Comparison of ENCODE assay signal across 24 cellular contexts in the genomic region with DNA sequence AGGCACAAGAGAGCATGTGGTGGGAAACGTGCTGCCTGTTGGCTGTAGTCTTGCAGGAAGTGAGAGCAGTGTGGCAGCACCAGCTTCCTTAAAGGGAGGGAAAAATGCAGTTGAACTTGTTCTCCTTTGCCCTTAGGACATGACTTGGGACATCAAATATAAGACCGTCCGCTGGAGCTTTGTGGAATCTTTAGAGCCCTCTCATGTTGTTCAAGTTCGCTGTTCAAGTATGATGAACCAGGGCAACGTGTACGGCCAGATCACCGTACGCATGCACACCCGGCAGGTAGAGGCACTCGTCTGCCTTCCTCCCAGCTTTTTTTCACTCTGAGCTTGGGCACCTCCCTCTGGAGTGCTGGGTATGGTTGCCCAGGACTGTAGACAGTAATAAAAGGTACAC. TPM values are rescaled to one million over a fixed set of nuclear protein-coding genes. Genes with fewer than 3 reads are reported as not detected.
DNase-seq lines count a peak whose midpoint lies in the region; ATAC-seq and TF ChIP-seq lines count a peak whose summit lies in the region.
"Had no signal": no experiment of that assay in that cellular context is flagged by ENCODE, and none has a peak within 500 bp of the region (broad histone marks: within the 10 kb centered on the region; RNA-seq: fewer than 3 reads in every experiment).

No MANE protein-coding gene starts in this region.

- H3K36me3 Mint-ChIP-seq in dendritic cell treated with granulocyte-macrophage colony-stimulating factor and Interleukin-4, amounts not matched to agents 40 ng/mL and 50 ng/mL, for 4 days (ENCODE audit: low read depth), result peaks cover 70% of the 10 kb centered on the region

- H3K9me3 Mint-ChIP-seq in dendritic cell treated with granulocyte-macrophage colony-stimulating factor and Interleukin-4, amounts not matched to agents 40 ng/mL and 50 ng/mL, for 4 days, result no peaks in the 10 kb centered on the region
- H3K9me3 Mint-ChIP-seq: endodermal cell had no signal

- DNase-seq in Ammon's horn (ENCODE audit: low spot score), result peak; percentile 5
- DNase-seq in NB4 (ENCODE audit: low read depth), result peak; percentile 8
- peak; percentile 79 for DNase-seq in lung (ENCODE audit: low spot score)
- no peak for DNase-seq in activated naive CD4-positive, alpha-beta T cell treated with anti-CD3 and anti-CD28 coated beads, Interleukin-2, amount 50 U/mL, for 16 hours
- no peak for DNase-seq in omental fat pad (ENCODE audit: low spot score)
- DNase-seq in NCI-H69 (lab: John Stamatoyannopoulos, UW), result no peak
- no peak for DNase-seq in COR-L47 (lab: John Stamatoyannopoulos, UW)
- DNase-seq: activated CD4-positive, alpha-beta T cell treated with anti-CD3 and anti-CD28 coated beads for 4 hours; activated gamma-delta T cell; amygdala; CD4-positive, alpha-beta memory T cell; endodermal cell; left colon; NCI-H1105 treated with DMSO at 0.1 percent for 48 hours; NCI-H2171; NCI-H774; SK-N-SH; stimulated activated naive CD4-positive, alpha-beta T cell; T1000; transverse colon had no signal

- peaks cover 0 to 5% of the 10 kb centered on the region in 2 donors for H3K4me1 ChIP-seq in lung (ENCODE audit: control insufficient read depth in 2 of 2, insufficient read depth in 2 of 2, low read length in 2 of 2)
- H3K4me1 ChIP-seq: right lobe of liver, transverse colon had no signal

- no peak overlapping the region for H3K4me3 ChIP-seq in NB4 (ENCODE audit: low read depth, low read length)
- H3K4me3 ChIP-seq in lung, result no peak overlapping the region
- H3K4me3 ChIP-seq: right lobe of liver, transverse colon had no signal

- peak; percentile 57 for ATAC-seq in lung (ENCODE audit: insufficient read depth, low FRiP score)
- ATAC-seq in omental fat pad (ENCODE audit: low FRiP score), result no peak
- ATAC-seq: left colon, Panc1, right lobe of liver had no signal

- peak overlapping the region; percentile 18 for H3K27ac Mint-ChIP-seq in dendritic cell treated with granulocyte-macrophage colony-stimulating factor and Interleukin-4, amounts not matched to agents 40 ng/mL and 50 ng/mL, for 4 days
- H3K27ac Mint-ChIP-seq: endodermal cell had no signal

- peaks cover 24% of the 10 kb centered on the region for H3K4me1 Mint-ChIP-seq in dendritic cell treated with granulocyte-macrophage colony-stimulating factor and Interleukin-4, amounts not matched to agents 40 ng/mL and 50 ng/mL, for 4 days (ENCODE audit: low read depth)
- H3K4me1 Mint-ChIP-seq: CD4-positive, alpha-beta memory T cell had no signal

- H3K27me3 ChIP-seq in lung (ENCODE audit: control insufficient read depth, insufficient read depth), result no peaks in the 10 kb centered on the region
- H3K27me3 ChIP-seq: right lobe of liver, transverse colon had no signal

- H3K27ac ChIP-seq in lung (ENCODE audit: low read depth in 1 of 2, low read length in 1 of 2), result peak overlapping the region in 1 of 2 donors; percentile 50
- H3K27ac ChIP-seq: right lobe of liver, transverse colon had no signal

- no peak for TF ChIP-seq CTCF in NB4 (IDR thresholded peaks at IDR 0.05; ENCODE audit: low read depth, low read length)
- no peak for TF ChIP-seq CTCF in lung (IDR thresholded peaks at IDR 0.05; ENCODE audit: control extremely low read depth, extremely low read depth)
- TF ChIP-seq CTCF in omental fat pad (IDR thresholded peaks at IDR 0.05), result no peak

- no peak overlapping the region for H3K4me3 Mint-ChIP-seq in dendritic cell treated with granulocyte-macrophage colony-stimulating factor and Interleukin-4, amounts not matched to agents 40 ng/mL and 50 ng/mL, for 4 days
- H3K4me3 Mint-ChIP-seq: CD4-positive, alpha-beta memory T cell; endodermal cell had no signal

- TF ChIP-seq POLR2A in NB4 (IDR thresholded peaks at IDR 0.05; ENCODE audit: extremely low read depth, insufficient read length), result no peak

- H3K27me3 Mint-ChIP-seq in dendritic cell treated with granulocyte-macrophage colony-stimulating factor and Interleukin-4, amounts not matched to agents 40 ng/mL and 50 ng/mL, for 4 days, result no peaks in the 10 kb centered on the region
- H3K27me3 Mint-ChIP-seq: CD4-positive, alpha-beta memory T cell had no signal

- no peaks in the 10 kb centered on the region for H3K9me3 ChIP-seq in lung (ENCODE audit: control insufficient read depth in 2 of 2, insufficient read depth in 1 of 2, low read length in 1 of 2)
- H3K9me3 ChIP-seq: right lobe of liver, SK-N-SH, transverse colon had no signal

- H3K36me3 ChIP-seq in lung (ENCODE audit: control insufficient read depth in 2 of 2, insufficient read depth in 2 of 2, low read length in 2 of 2), result peaks cover 11 to 15% of the 10 kb centered on the region in 2 donors

- intact Hi-C loops in dendritic cell treated with granulocyte-macrophage colony-stimulating factor and Interleukin-4, amounts not matched to agents 40 ng/mL and 50 ng/mL, for 4 days (cut with micrococcal nuclease), result no loop called here

- WGBS in lung, 2 donors, result 60 to 83% methylated on average over 10 of the region's 10 CpGs

RNA-seq across cellular contexts. Expression of a gene that starts 23.3 kb away (rescaled TPM):
- total RNA-seq in lung, result under 1 TPM; 0.17 to 0.31 TPM
- under 1 TPM; 0.03 to 0.06 TPM for polyA plus RNA-seq in lung
- not detected for total RNA-seq in omental fat pad
- total RNA-seq: endodermal cell, osteoblast had no signal
- polyA plus RNA-seq: CD4-positive, alpha-beta memory T cell had no signal

RNA-seq across cellular contexts. Expression of a gene that starts 23.5 kb away (rescaled TPM):
- total RNA-seq in lung, result 10 to 100 TPM; 23.4 to 36.0 TPM
- 10 to 100 TPM; 16.3 to 22.8 TPM for polyA plus RNA-seq in lung
- total RNA-seq in omental fat pad, result 10 to 100 TPM; 19.1 to 38.4 (median 31.6) TPM

RNA-seq across cellular contexts. Expression of a gene that starts 31.2 kb away (rescaled TPM):
- total RNA-seq in lung (10 to 100 TPM; 12.0 to 23.6 TPM), omental fat pad (10 to 100 TPM; 10.2 to 17.7 (median 12.9) TPM)
- 1 to 10 TPM; 6.5 to 8.3 TPM for polyA plus RNA-seq in lung

Comparison
In these comparisons a context has a peak if more than half of its experiments do, and no peak if none do; other contexts are left out.
1. DNase-seq: peak in Ammon's horn (single experiment), NB4 (single experiment) and lung (single experiment); none in activated naive CD4-positive, alpha-beta T cell treated with anti-CD3 and anti-CD28 coated beads, Interleukin-2, amount 50 U/mL, for 16 hours (single experiment), omental fat pad (single experiment), NCI-H69 (single experiment) and COR-L47 (single experiment).